8 cellular contexts compared by ENCODE assay signal in genomic region chr2:96537734-96538486, GRCh38. TPM values are rescaled to one million over a fixed set of nuclear protein-coding genes. Genes with fewer than 3 reads are reported as not detected.
DNase-seq lines count a peak whose midpoint lies in the region; ATAC-seq and TF ChIP-seq lines count a peak whose summit lies in the region.

No MANE protein-coding gene starts in this region.

- TF ChIP-seq CTCF in cardiac muscle cell (IDR thresholded peaks at IDR 0.05; ENCODE audit: low read depth, low read length), result no peak
- TF ChIP-seq CTCF in right atrium auricular region (IDR thresholded peaks at IDR 0.05), result no peak

- intact Hi-C loops in Right ventricle myocardium superior (cut with DNase I), result no loop called here

- DNase-seq in cardiac muscle cell (ENCODE audit: low read depth in 1 of 2, low spot score in 1 of 2), result no peak
- DNase-seq in Right ventricle myocardium superior, result no peak
- peak; percentile 53 for DNase-seq in activated effector memory CD4-positive, alpha-beta T cell treated with Interleukin-2 at 50 U/mL for 16 hours
- DNase-seq in right atrium auricular region (ENCODE audit: low spot score), result no peak
- DNase-seq in NCI-H446 (lab: John Stamatoyannopoulos, UW), result no peak

- peaks cover 35% of the 10 kb centered on the region for H3K27me3 ChIP-seq in cardiac muscle cell
- no peaks in the 10 kb centered on the region for H3K27me3 ChIP-seq in right atrium auricular region

- H3K27ac ChIP-seq in cardiac muscle cell (no peak overlapping the region), right atrium auricular region (peak overlapping the region; percentile 95 to 98), skin epidermis (peak overlapping the region; percentile 89 to 99 (median 96))

- H3K4me1 ChIP-seq in cardiac muscle cell (ENCODE audit: low read depth) (peaks cover 23% of the 10 kb centered on the region), right atrium auricular region (peaks cover 0 to 66% of the 10 kb centered on the region in 2 donors)

- H3K36me3 ChIP-seq in cardiac muscle cell (no peaks in the 10 kb centered on the region), right atrium auricular region (peaks cover 3% of the 10 kb centered on the region)

- H3K4me3 ChIP-seq in cardiac muscle cell (peak overlapping the region; percentile 94), right atrium auricular region (peak overlapping the region; percentile 78 to 95), skin epidermis (peak overlapping the region; percentile 56 to 92 (median 81))

- no peak for ATAC-seq in Right ventricle myocardium superior (ENCODE audit: poor library complexity)
- ATAC-seq in HG03097 (IDR thresholded peaks at IDR 0.05; ENCODE audit: low FRiP score, unreplicated experiment), result no peak
- no peak for ATAC-seq in HG02623 (IDR thresholded peaks at IDR 0.05; ENCODE audit: unreplicated experiment)

- H3K9me3 ChIP-seq in cardiac muscle cell (ENCODE audit: low read depth) (no peaks in the 10 kb centered on the region), right atrium auricular region (no peaks in the 10 kb centered on the region)

RNA-seq across cellular contexts. Expression of gene ARID5A, which starts 1.4 kb away (rescaled TPM):
- total RNA-seq in cardiac muscle cell, result 7.6 and 8.4 TPM in 2 replicates
- polyA plus RNA-seq in cardiac muscle cell, result 7.8 and 8.3 TPM in 2 replicates
- 9.4 TPM for total RNA-seq in Right ventricle myocardium superior
- total RNA-seq in right atrium auricular region, result 10 to 100 TPM; 17.1 to 52.6 TPM

RNA-seq across cellular contexts. Expression of gene NEURL3, which starts 32.8 kb away (rescaled TPM):
- total RNA-seq in cardiac muscle cell (not detected in 2 replicates), Right ventricle myocardium superior (not detected), right atrium auricular region (not detected)
- polyA plus RNA-seq in cardiac muscle cell, result not detected in 2 replicates
